Comparison of ENCODE assay signal across 8 cellular contexts in genomic region chr1:147600119-147601111, GRCh38. TPM values are rescaled to one million over a fixed set of nuclear protein-coding genes. Genes with fewer than 3 reads are reported as not detected.
DNase-seq lines count a peak whose midpoint lies in the region; ATAC-seq, FAIRE-seq and TF ChIP-seq lines count a peak whose summit lies in the region.

No MANE protein-coding gene starts in this region.

- H3K36me3 Mint-ChIP-seq in activated naive CD4-positive, alpha-beta T cell treated with anti-CD3 and anti-CD28 coated beads for 36 hours (ENCODE audit: low read depth): no peaks in the 10 kb centered on the region
- H3K36me3 Mint-ChIP-seq in stimulated activated naive B cell treated with anti-CD40 and anti-IgM and Interleukin-4, amounts not matched to agents 10 μg/mL and 1 μg/mL and 100 μg/mL, for 72 hours: peaks cover 2 to 6% of the 10 kb centered on the region in 2 donors

- peak overlapping the region; percentile 31 for H3K27ac ChIP-seq in keratinocyte (ENCODE audit: control insufficient read depth, insufficient read depth, low read length)

- CTCF ChIA-PET in activated naive CD4-positive, alpha-beta T cell treated with anti-CD3 and anti-CD28 coated beads for 36 hours (lab: Charles Lee): interaction anchor here (0.7 to 1.2 kb wide), 2 partner anchors 26 to 83 kb away, joined by 3 to 9 read pairs; no protein-coding TSS in a partner anchor

- no peaks in the 10 kb centered on the region for H4K20me1 ChIP-seq in keratinocyte (ENCODE audit: control insufficient read depth, extremely low read depth, insufficient read depth, low read length)

- peak in 1 of 3 experiments; percentile 38 for TF ChIP-seq CTCF in keratinocyte (optimal IDR thresholded peaks at IDR 0.05 in 1 of 3, IDR thresholded peaks at IDR 0.05 in 1 of 3, conservative IDR thresholded peaks at IDR 0.05 in 1 of 3; ENCODE audit: extremely low read depth in 1 of 3, insufficient read depth in 2 of 3, low read length in 3 of 3)

- no peaks in the 10 kb centered on the region for H3K9me3 ChIP-seq in adipocyte (ENCODE audit: control insufficient read depth, low read length)
- H3K9me3 ChIP-seq in keratinocyte (ENCODE audit: control insufficient read depth, low read depth, low read length): no peaks in the 10 kb centered on the region

- intact Hi-C loops in activated naive CD4-positive, alpha-beta T cell treated with anti-CD3 and anti-CD28 coated beads for 36 hours (cut with micrococcal nuclease): loop anchor here (1.0 to 10.0 kb wide), 4 partner anchors 18 to 516 kb away; no protein-coding TSS in a partner anchor

- dilution Hi-C loops in keratinocyte (cut with MboI; ENCODE audit: extremely low pct_ligation_motif_present, low sequenced_read_pairs): no loop called here

- H3K9me1 ChIP-seq in keratinocyte (ENCODE audit: control insufficient read depth, extremely low read depth, insufficient read depth, low read length): no peaks in the 10 kb centered on the region

- peak overlapping the region; percentile 85 for H3K4me3 Mint-ChIP-seq in activated naive CD4-positive, alpha-beta T cell treated with anti-CD3 and anti-CD28 coated beads for 36 hours
- peak overlapping the region; percentile 84 to 99 for H3K4me3 Mint-ChIP-seq in stimulated activated naive B cell treated with anti-CD40 and anti-IgM and Interleukin-4, amounts not matched to agents 10 μg/mL and 1 μg/mL and 100 μg/mL, for 72 hours

- H3K79me2 ChIP-seq in keratinocyte (ENCODE audit: control insufficient read depth, insufficient read depth, low read length): no peaks in the 10 kb centered on the region

- H3K4me2 ChIP-seq in keratinocyte (ENCODE audit: control insufficient read depth, extremely low read depth, insufficient read depth, low read depth, low read length): peak overlapping the region; percentile 58

- no peaks in the 10 kb centered on the region for H3K27me3 Mint-ChIP-seq in activated naive CD4-positive, alpha-beta T cell treated with anti-CD3 and anti-CD28 coated beads for 36 hours (ENCODE audit: low read depth)
- H3K27me3 Mint-ChIP-seq in stimulated activated naive B cell treated with anti-CD40 and anti-IgM and Interleukin-4, amounts not matched to agents 10 μg/mL and 1 μg/mL and 100 μg/mL, for 72 hours: peaks cover 0 to 8% of the 10 kb centered on the region in 2 donors

- peak; percentile 6 to 13 for ATAC-seq in stimulated activated naive B cell treated with anti-CD40 and anti-IgM and Interleukin-4, amounts not matched to agents 10 μg/mL and 1 μg/mL and 100 μg/mL, for 72 hours (replicated peaks)

- H3K4me1 Mint-ChIP-seq in activated naive CD4-positive, alpha-beta T cell treated with anti-CD3 and anti-CD28 coated beads for 36 hours (ENCODE audit: low read depth): peaks cover 24% of the 10 kb centered on the region
- peaks cover 15 to 24% of the 10 kb centered on the region in 2 donors for H3K4me1 Mint-ChIP-seq in stimulated activated naive B cell treated with anti-CD40 and anti-IgM and Interleukin-4, amounts not matched to agents 10 μg/mL and 1 μg/mL and 100 μg/mL, for 72 hours

- no peak for FAIRE-seq in keratinocyte (lab: Jason Lieb, UNC)

- H3K4me1 ChIP-seq in adipocyte (ENCODE audit: control insufficient read depth, insufficient read depth, low read length) (peaks cover 13% of the 10 kb centered on the region), keratinocyte (ENCODE audit: control insufficient read depth, extremely low read depth, insufficient read depth, low read length) (peaks cover 15% of the 10 kb centered on the region)

- peak overlapping the region; percentile 49 for H3K9ac ChIP-seq in adipocyte (ENCODE audit: low read length)
- H3K9ac ChIP-seq in keratinocyte (ENCODE audit: control insufficient read depth, extremely low read depth, insufficient read depth, low read length): peak overlapping the region; percentile 54

- peak overlapping the region; percentile 43 for H2AFZ ChIP-seq in keratinocyte (ENCODE audit: control insufficient read depth, low read length)

- H3K4me3 ChIP-seq in adipocyte (ENCODE audit: low read length) (peak overlapping the region; percentile 81), keratinocyte (ENCODE audit: control insufficient read depth in 2 of 3, extremely low read depth in 1 of 3, insufficient read depth in 2 of 3, low read depth in 1 of 3, low read length in 3 of 3) (peak overlapping the region; percentile 60 to 66 (median 65))

- H3K36me3 ChIP-seq in adipocyte (ENCODE audit: control insufficient read depth, insufficient read depth, low read length, severe bottlenecking) (no peaks in the 10 kb centered on the region), keratinocyte (ENCODE audit: control insufficient read depth in 2 of 2, extremely low read depth in 1 of 2, insufficient read depth in 2 of 2, low read length in 2 of 2) (no peaks in the 10 kb centered on the region)

- no peaks in the 10 kb centered on the region for H3K9me3 Mint-ChIP-seq in activated naive CD4-positive, alpha-beta T cell treated with anti-CD3 and anti-CD28 coated beads for 36 hours
- no peaks in the 10 kb centered on the region for H3K9me3 Mint-ChIP-seq in stimulated activated naive B cell treated with anti-CD40 and anti-IgM and Interleukin-4, amounts not matched to agents 10 μg/mL and 1 μg/mL and 100 μg/mL, for 72 hours

- peak; percentile 53 for DNase-seq in activated naive CD4-positive, alpha-beta T cell treated with anti-CD3 and anti-CD28 coated beads for 36 hours
- DNase-seq in activated naive CD4-positive, alpha-beta T cell treated with anti-CD3 and anti-CD28 coated beads, Interleukin-2, amount 50 U/mL, for 16 hours: no peak
- DNase-seq in NCI-H1105 treated with DMSO at 0.1 percent for 48 hours (lab: John Stamatoyannopoulos, UW) (peak; percentile 93), adipocyte (ENCODE audit: low read depth) (peak; percentile 54), keratinocyte (ENCODE audit: low read depth, low spot score) (peak; percentile 13), superior temporal gyrus (ENCODE audit: extremely low spot score) (no peak), NCI-H2171 treated with DMSO at 0.1 percent for 48 hours (lab: John Stamatoyannopoulos, UW) (no peak)
- no peak for DNase-seq in stimulated activated naive B cell treated with anti-CD40 and anti-IgM and Interleukin-4, amounts not matched to agents 10 μg/mL and 1 μg/mL and 100 μg/mL, for 72 hours

- peak overlapping the region; percentile 78 for H3K27ac Mint-ChIP-seq in activated naive CD4-positive, alpha-beta T cell treated with anti-CD3 and anti-CD28 coated beads for 36 hours
- peak overlapping the region; percentile 34 for H3K27ac Mint-ChIP-seq in stimulated activated naive B cell treated with anti-CD40 and anti-IgM and Interleukin-4, amounts not matched to agents 10 μg/mL and 1 μg/mL and 100 μg/mL, for 72 hours

- no peaks in the 10 kb centered on the region for H3K27me3 ChIP-seq in adipocyte (replicated peaks; ENCODE audit: control insufficient read depth, insufficient read depth, low read length)
- peaks cover 10% of the 10 kb centered on the region for H3K27me3 ChIP-seq in keratinocyte (ENCODE audit: control insufficient read depth, extremely low read depth, insufficient read depth, low read length)

RNA-seq across cellular contexts. Expression of gene BCL9, which starts 59.1 kb away (rescaled TPM):
- 10 to 100 TPM; 15.8 to 17.2 TPM for total RNA-seq in activated naive CD4-positive, alpha-beta T cell treated with anti-CD3 and anti-CD28 coated beads for 36 hours
- 1.5 to 7.9 TPM (median 3.2 TPM) in 3 replicates for polyA plus RNA-seq in keratinocyte
- polyA plus RNA-seq in keratinocyte (2011; ENCODE audit: low read depth): 2.3 TPM
- polyA plus RNA-seq in keratinocyte (2011; cell fraction: cytosol; rRNA removed): 4.6 and 4.8 TPM in 2 replicates
- 8.4 and 10.0 TPM in 2 replicates for polyA plus RNA-seq in keratinocyte (2011; cell fraction: nucleus; rRNA removed)
- polyA plus RNA-seq in keratinocyte (2012; ENCODE audit: low replicate concordance): 2.2 and 7.7 TPM in 2 replicates
- 2.7 to 9.2 TPM (median 2.8 TPM) in 3 replicates for polyA minus RNA-seq in keratinocyte
- polyA minus RNA-seq in keratinocyte (2011; cell fraction: cytosol; rRNA and poly(A)+ RNA removed): 5.8 TPM
- 3.2 and 7.8 TPM in 2 replicates for polyA minus RNA-seq in keratinocyte (2011; cell fraction: nucleus; rRNA and poly(A)+ RNA removed)

Comparison
In these comparisons a context has a peak if more than half of its experiments do, and no peak if none do; other contexts are left out.
1. DNase-seq: peak in activated naive CD4-positive, alpha-beta T cell treated with anti-CD3 and anti-CD28 coated beads for 36 hours (single experiment), NCI-H1105 treated with DMSO at 0.1 percent for 48 hours (single experiment), adipocyte (single experiment) and keratinocyte (single experiment); none in activated naive CD4-positive, alpha-beta T cell treated with anti-CD3 and anti-CD28 coated beads, Interleukin-2, amount 50 U/mL, for 16 hours (single experiment), stimulated activated naive B cell treated with anti-CD40 and anti-IgM and Interleukin-4, amounts not matched to agents 10 μg/mL and 1 μg/mL and 100 μg/mL, for 72 hours (single experiment), superior temporal gyrus (single experiment) and NCI-H2171 treated with DMSO at 0.1 percent for 48 hours (single experiment).